10 cellular contexts compared by ENCODE assay signal in the genomic region with DNA sequence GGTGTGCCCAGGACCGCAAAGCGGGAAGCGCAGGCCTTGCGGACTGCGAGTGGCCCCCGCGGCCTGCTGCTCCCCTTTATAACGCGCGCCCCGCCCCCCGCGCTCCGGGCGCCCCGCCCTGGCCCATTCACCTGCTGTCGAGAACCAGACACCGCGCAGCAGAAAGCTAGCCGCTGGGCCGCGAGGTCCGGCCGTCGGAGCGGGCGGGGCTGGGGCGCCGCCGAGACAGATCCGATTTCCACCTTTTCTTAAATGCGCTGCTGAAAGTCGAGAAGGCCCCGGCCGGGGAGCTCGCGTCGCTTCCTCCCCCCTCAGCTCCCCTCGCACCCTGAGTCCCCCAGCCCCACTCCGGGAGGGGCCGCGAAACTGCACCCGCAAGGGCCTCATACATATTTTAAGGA.
DNase-seq lines count a peak whose midpoint lies in the region; ATAC-seq, FAIRE-seq and TF ChIP-seq lines count a peak whose summit lies in the region.
"Had no signal": no experiment of that assay in that cellular context is flagged by ENCODE, and none has a peak within 500 bp of the region (broad histone marks: within the 10 kb centered on the region; RNA-seq: fewer than 3 reads in every experiment).

No MANE protein-coding gene starts in this region.

- no peak for TF ChIP-seq CTCF in glutamatergic neuron (IDR thresholded peaks at IDR 0.05; ENCODE audit: partially characterized antibody, unreplicated experiment)

- peak overlapping the region; percentile 89 for H3K4me3 Mint-ChIP-seq in glutamatergic neuron (ENCODE audit: unreplicated experiment)

- peaks cover 28% of the 10 kb centered on the region for H3K9me3 Mint-ChIP-seq in glutamatergic neuron (ENCODE audit: unreplicated experiment)

- no peak for TF ChIP-seq POLR2A in GM12892 (IDR thresholded peaks at IDR 0.05; ENCODE audit: low read depth, low read length)

- H3K36me3 Mint-ChIP-seq in glutamatergic neuron (ENCODE audit: unreplicated experiment): no peaks in the 10 kb centered on the region

- H3K27ac Mint-ChIP-seq in glutamatergic neuron (ENCODE audit: unreplicated experiment): no peak overlapping the region

- FAIRE-seq in GM12892 (lab: Jason Lieb, UNC): no peak
- FAIRE-seq: colon had no signal

- ATAC-seq in stimulated activated naive CD8-positive, alpha-beta T cell treated with anti-CD3 and anti-CD28 coated beads, Interleukin-15, Interleukin-2, amounts not matched to agents 100 U/mL and 50 U/mL, for 24 hours: no peak
- no peak for ATAC-seq in HG02623 (IDR thresholded peaks at IDR 0.05; ENCODE audit: unreplicated experiment)

- DNase-seq in activated CD8-positive, alpha-beta memory T cell treated with anti-CD3 and anti-CD28 coated beads, Interleukin-2, amount 50 U/mL, for 48 hours: peak; percentile 62
- no peak for DNase-seq in activated CD8-positive, alpha-beta memory T cell treated with anti-CD3 and anti-CD28 coated beads, Interleukin-2, amount 50 U/mL, for 4 hours
- DNase-seq in NCI-H526 (lab: John Stamatoyannopoulos, UW): peak; percentile 64 to 95
- peak; percentile 63 for DNase-seq in glutamatergic neuron
- DNase-seq in stimulated activated naive CD8-positive, alpha-beta T cell treated with anti-CD3 and anti-CD28 coated beads, Interleukin-15, Interleukin-2, amounts not matched to agents 100 U/mL and 50 U/mL, for 24 hours: peak; percentile 14
- no peak for DNase-seq in effector CD4-positive, alpha-beta T cell
- no peak for DNase-seq in GM12892 (ENCODE audit: insufficient read length)
- DNase-seq: NCI-H1417 treated with DMSO at 0.1 percent for 48 hours had no signal

- H3K27me3 Mint-ChIP-seq in glutamatergic neuron (ENCODE audit: unreplicated experiment): peaks cover 31% of the 10 kb centered on the region

- peaks cover 13% of the 10 kb centered on the region for H3K4me1 Mint-ChIP-seq in glutamatergic neuron (ENCODE audit: low read depth, unreplicated experiment)

Comparison
In these comparisons a context has a peak if more than half of its experiments do, and no peak if none do; other contexts are left out.
1. DNase-seq: peak in activated CD8-positive, alpha-beta memory T cell treated with anti-CD3 and anti-CD28 coated beads, Interleukin-2, amount 50 U/mL, for 48 hours (single experiment), NCI-H526 (2 of 2), glutamatergic neuron (single experiment) and stimulated activated naive CD8-positive, alpha-beta T cell treated with anti-CD3 and anti-CD28 coated beads, Interleukin-15, Interleukin-2, amounts not matched to agents 100 U/mL and 50 U/mL, for 24 hours (single experiment); none in activated CD8-positive, alpha-beta memory T cell treated with anti-CD3 and anti-CD28 coated beads, Interleukin-2, amount 50 U/mL, for 4 hours (single experiment), effector CD4-positive, alpha-beta T cell (single experiment) and GM12892 (single experiment).